In genomic region chr2:95207111-95207961, GRCh38 we compare ENCODE assay signal across 8 cellular contexts. TPM values are rescaled to one million over a fixed set of nuclear protein-coding genes. Genes with fewer than 3 reads are reported as not detected.
DNase-seq lines count a peak whose midpoint lies in the region; ATAC-seq, FAIRE-seq and TF ChIP-seq lines count a peak whose summit lies in the region.

TSS of gene ZNF892 (plus strand) at chr2:95207521. CDS start at chr2:95207816, 295 bp downstream.

- H3K4me1 ChIP-seq in right atrium auricular region (peaks cover 0 to 16% of the 10 kb centered on the region in 2 donors), psoas muscle (peaks cover 3% of the 10 kb centered on the region)

- peak; percentile 69 for TF ChIP-seq CTCF in GM12874 (IDR thresholded peaks at IDR 0.05; ENCODE audit: insufficient read depth, low read depth, low read length)
- TF ChIP-seq CTCF in right atrium auricular region (IDR thresholded peaks at IDR 0.05), result peak in 1 of 2 donors; percentile 71
- peak; percentile 34 for TF ChIP-seq CTCF in psoas muscle (IDR thresholded peaks at IDR 0.05)

- H3K36me3 ChIP-seq in right atrium auricular region, result peaks cover 15% of the 10 kb centered on the region
- H3K36me3 ChIP-seq in psoas muscle (ENCODE audit: insufficient read depth in 1 of 2, low read depth in 1 of 2), result peaks cover 8 to 25% of the 10 kb centered on the region in 2 donors

- 0 to 1% (median 1%) methylated on average over 70 to 74 of the region's 74 CpGs for whole genome bisulfite sequencing in psoas muscle, 3 donors

- peak within 1 kb of the TSS; percentile 92 to 93 for H3K27ac ChIP-seq in right atrium auricular region
- H3K27ac ChIP-seq in psoas muscle, result peak within 1 kb of the TSS; percentile 91

- H3K4me3 ChIP-seq in right atrium auricular region (peak within 1 kb of the TSS; percentile 65 to 83), psoas muscle (peak within 1 kb of the TSS; percentile 83)

- H3K9me3 ChIP-seq in right atrium auricular region, result peaks cover 0 to 23% of the 10 kb centered on the region in 2 donors
- peaks cover 19% of the 10 kb centered on the region for H3K9me3 ChIP-seq in psoas muscle

- DNase-seq in NCI-H1105 (lab: John Stamatoyannopoulos, UW), result peak; percentile 79
- peak; percentile 50 to 83 (median 66) for DNase-seq in T-helper 1 cell
- peak; percentile 41 to 93 (median 84) for DNase-seq in amygdala (lab: John Stamatoyannopoulos, UW)
- peak; percentile 89 for DNase-seq in right atrium auricular region (ENCODE audit: low spot score)
- DNase-seq in psoas muscle, result peak; percentile 92 to 95
- DNase-seq in urothelium cell line (ENCODE audit: low spot score), result peak; percentile 99

- H3K27me3 ChIP-seq in right atrium auricular region, result no peaks in the 10 kb centered on the region
- no peaks in the 10 kb centered on the region for H3K27me3 ChIP-seq in psoas muscle (ENCODE audit: insufficient read depth in 3 of 3, low read length in 2 of 3)

- FAIRE-seq in urothelium cell line (lab: Jason Lieb, UNC), result peak; percentile 96

- ATAC-seq in HG02623 (IDR thresholded peaks at IDR 0.05; ENCODE audit: unreplicated experiment), result peak; percentile 98
- ATAC-seq in psoas muscle, result peak; percentile 99 to 100 (median 99)

- intact Hi-C loops in psoas muscle (cut with DNase I), result loop anchor here in 1 of 2 donors (2.0 kb wide), 1 partner anchor 43 kb away; the partner anchor contains the start of gene ZNF2

RNA-seq across cellular contexts. Expression of gene ZNF892, which starts in this region (rescaled TPM):
- 1 to 10 TPM; 2.2 to 3.2 TPM for total RNA-seq in right atrium auricular region
- total RNA-seq in psoas muscle, result 1 to 10 TPM in 3 of 4 donors, under 1 TPM in 1; 0.76 to 2.5 (median 2.0) TPM
- polyA plus RNA-seq in psoas muscle, result 1 to 10 TPM in 1 of 3 donors, under 1 TPM in 2; 0.33 to 3.3 (median 0.35) TPM

Comparison
In these comparisons a context has a peak if more than half of its experiments do, and no peak if none do; other contexts are left out.
1. Peak in every context shown above with its lines: DNase-seq, ATAC-seq, H3K4me3 ChIP-seq and H3K27ac ChIP-seq.